In the genomic region with DNA sequence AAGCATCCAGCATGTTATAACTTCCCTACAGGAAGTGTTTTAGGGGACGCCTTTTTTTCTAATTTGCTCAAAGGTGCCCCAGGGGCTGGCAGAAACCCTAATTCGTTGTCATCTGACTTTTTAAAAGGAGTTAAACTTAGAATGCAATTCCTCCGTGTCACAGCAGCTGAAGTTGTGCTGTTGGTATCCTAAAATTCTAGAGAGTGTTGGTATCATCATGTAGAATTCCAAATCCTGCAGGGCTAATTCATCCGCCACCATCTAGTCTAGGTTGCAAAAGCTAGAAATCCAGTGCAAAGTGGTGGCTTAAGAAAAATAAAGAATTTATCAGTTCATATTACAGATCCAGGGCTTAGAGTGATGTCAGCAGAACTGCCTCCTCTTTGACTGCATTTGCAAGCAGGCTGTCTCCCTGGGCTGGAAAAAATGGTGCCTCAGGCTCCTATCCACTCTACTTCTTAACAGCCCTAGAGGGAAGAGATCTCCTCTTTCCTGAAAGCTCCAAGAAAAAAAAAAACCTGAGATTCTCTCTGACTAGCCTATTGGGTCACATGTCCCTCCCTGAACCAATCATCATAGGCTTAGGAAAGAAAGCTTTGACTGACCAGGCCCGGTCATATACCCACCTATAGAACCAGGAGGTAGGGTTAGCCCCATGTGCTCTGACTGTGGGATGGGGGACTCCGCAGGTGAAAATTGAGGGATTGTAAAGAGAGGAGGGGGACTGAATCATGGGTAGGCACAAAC, we compare ENCODE assay signal across 8 cellular contexts.
DNase-seq lines count a peak whose midpoint lies in the region; ATAC-seq and TF ChIP-seq lines count a peak whose summit lies in the region.

No MANE protein-coding gene starts in this region.

- H3K4me3 ChIP-seq in GM12875 (ENCODE audit: low read depth, low read length): no peak overlapping the region

- in situ Hi-C loops in KBM-7 (cut with MboI; ENCODE audit: low pct_unique_long_range_greater_than_20kb, low sequenced_read_pairs): no loop called here

- peak; percentile 52 for TF ChIP-seq CTCF in AG09319 (IDR thresholded peaks at IDR 0.05; ENCODE audit: low read depth, low read length)
- TF ChIP-seq CTCF in GM12875 (IDR thresholded peaks at IDR 0.05; ENCODE audit: borderline replicate concordance, insufficient read depth, low read depth, low read length): peak; percentile 31; the same call in 1 of the 2 replicates
- TF ChIP-seq CTCF in VCaP (conservative IDR thresholded peaks at IDR 0.05): peak; percentile 83

- DNase-seq in AG09319 (ENCODE audit: extremely low read depth, low read depth) (peak; percentile 22), iris pigment epithelial cell (ENCODE audit: low read depth) (peak; percentile 32), DMS153 (lab: John Stamatoyannopoulos, UW) (no peak), KBM-7 (no peak)
- no peak for DNase-seq in activated CD4-positive, CD25-positive, alpha-beta regulatory T cell treated with anti-CD3 and anti-CD28 coated beads, Interleukin-2, amount 50 U/mL, for 72 hours

- no peak for ATAC-seq in HG03439 (IDR thresholded peaks at IDR 0.05; ENCODE audit: unreplicated experiment)

- H3K27ac ChIP-seq in VCaP: no peak overlapping the region

Comparison
In these comparisons a context has a peak if more than half of its experiments do, and no peak if none do; other contexts are left out.
1. DNase-seq: peak in AG09319 (single experiment) and iris pigment epithelial cell (single experiment); none in DMS153 (single experiment), KBM-7 (single experiment) and activated CD4-positive, CD25-positive, alpha-beta regulatory T cell treated with anti-CD3 and anti-CD28 coated beads, Interleukin-2, amount 50 U/mL, for 72 hours (single experiment).
2. CTCF ChIP-seq: peak in every context shown above with its lines; median percentile 83 in VCaP; 52 in AG09319; 31 in GM12875.